Comparison of ENCODE assay signal across 1 cellular context in genomic region chr2:3659447-3660432, GRCh38.
TF ChIP-seq lines count a peak whose summit lies in the region.

No MANE protein-coding gene starts in this region.

TF ChIP-seq in HepG2, 621 proteins besides CTCF, POLR2A, EP300 and RAD21 (continued from another document):
- TF ChIP-seq, protein P1, sequence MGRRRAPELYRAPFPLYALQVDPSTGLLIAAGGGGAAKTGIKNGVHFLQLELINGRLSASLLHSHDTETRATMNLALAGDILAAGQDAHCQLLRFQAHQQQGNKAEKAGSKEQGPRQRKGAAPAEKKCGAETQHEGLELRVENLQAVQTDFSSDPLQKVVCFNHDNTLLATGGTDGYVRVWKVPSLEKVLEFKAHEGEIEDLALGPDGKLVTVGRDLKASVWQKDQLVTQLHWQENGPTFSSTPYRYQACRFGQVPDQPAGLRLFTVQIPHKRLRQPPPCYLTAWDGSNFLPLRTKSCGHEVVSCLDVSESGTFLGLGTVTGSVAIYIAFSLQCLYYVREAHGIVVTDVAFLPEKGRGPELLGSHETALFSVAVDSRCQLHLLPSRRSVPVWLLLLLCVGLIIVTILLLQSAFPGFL (CRISPR knock-in tag; IDR thresholded peaks at IDR 0.05) = no peak
- TF ChIP-seq SRY (CRISPR knock-in tag; IDR thresholded peaks at IDR 0.05) (0 out of 2 replicates have a peak, but pooled peaks have one; percentile 21), MED8 (CRISPR knock-in tag; IDR thresholded peaks at IDR 0.05; ENCODE audit: insufficient replicate concordance) (no peak), SAFB2 (CRISPR knock-in tag; IDR thresholded peaks at IDR 0.05; ENCODE audit: borderline replicate concordance, low read depth) (0 out of 2 replicates have a peak, but pooled peaks have one; percentile 84), MNT (IDR thresholded peaks at IDR 0.05) (peak; percentile 24; the same call in 1 of the 2 replicates), FOXA3 (CRISPR knock-in tag; IDR thresholded peaks at IDR 0.05) (no peak; the same call in 1 of the 2 replicates), NFRKB (IDR thresholded peaks at IDR 0.05) (no peak), HHEX (CRISPR knock-in tag; IDR thresholded peaks at IDR 0.05) (no peak), MXD3 (CRISPR knock-in tag; IDR thresholded peaks at IDR 0.05) (no peak), MEIS2 (CRISPR knock-in tag; IDR thresholded peaks at IDR 0.05) (no peak), HDAC1 (CRISPR knock-in tag; IDR thresholded peaks at IDR 0.05) (no peak), MED13 (CRISPR knock-in tag; IDR thresholded peaks at IDR 0.05) (0 out of 2 replicates have a peak, but pooled peaks have one; percentile 39), ZNF44 (CRISPR knock-in tag; IDR thresholded peaks at IDR 0.05) (no peak), SRSF9 (IDR thresholded peaks at IDR 0.05; ENCODE audit: borderline replicate concordance, insufficient read depth, low read depth, low read length, poor library complexity, severe bottlenecking) (no peak), NFIC (IDR thresholded peaks at IDR 0.05; ENCODE audit: low read length) (no peak), STAT5B (CRISPR knock-in tag; IDR thresholded peaks at IDR 0.05) (no peak), SRSF4 (IDR thresholded peaks at IDR 0.05; ENCODE audit: low read depth, low read length, poor library complexity, severe bottlenecking) (no peak), ZNF879 (CRISPR knock-in tag; IDR thresholded peaks at IDR 0.05) (no peak), NCOA5 (CRISPR knock-in tag; IDR thresholded peaks at IDR 0.05) (no peak), ZNF329 (CRISPR knock-in tag; IDR thresholded peaks at IDR 0.05; ENCODE audit: low read depth) (no peak), SIN3B (IDR thresholded peaks at IDR 0.05; ENCODE audit: low read length) (no peak), ZNF713 (CRISPR knock-in tag; IDR thresholded peaks at IDR 0.05) (no peak), CAMTA2 (CRISPR knock-in tag; IDR thresholded peaks at IDR 0.05; ENCODE audit: borderline replicate concordance) (no peak), MAFF (IDR thresholded peaks at IDR 0.05; ENCODE audit: low read depth, low read length) (no peak), NFYB (CRISPR knock-in tag; IDR thresholded peaks at IDR 0.05) (0 out of 2 replicates have a peak, but pooled peaks have one; percentile 14)
- TF ChIP-seq, protein P2, sequence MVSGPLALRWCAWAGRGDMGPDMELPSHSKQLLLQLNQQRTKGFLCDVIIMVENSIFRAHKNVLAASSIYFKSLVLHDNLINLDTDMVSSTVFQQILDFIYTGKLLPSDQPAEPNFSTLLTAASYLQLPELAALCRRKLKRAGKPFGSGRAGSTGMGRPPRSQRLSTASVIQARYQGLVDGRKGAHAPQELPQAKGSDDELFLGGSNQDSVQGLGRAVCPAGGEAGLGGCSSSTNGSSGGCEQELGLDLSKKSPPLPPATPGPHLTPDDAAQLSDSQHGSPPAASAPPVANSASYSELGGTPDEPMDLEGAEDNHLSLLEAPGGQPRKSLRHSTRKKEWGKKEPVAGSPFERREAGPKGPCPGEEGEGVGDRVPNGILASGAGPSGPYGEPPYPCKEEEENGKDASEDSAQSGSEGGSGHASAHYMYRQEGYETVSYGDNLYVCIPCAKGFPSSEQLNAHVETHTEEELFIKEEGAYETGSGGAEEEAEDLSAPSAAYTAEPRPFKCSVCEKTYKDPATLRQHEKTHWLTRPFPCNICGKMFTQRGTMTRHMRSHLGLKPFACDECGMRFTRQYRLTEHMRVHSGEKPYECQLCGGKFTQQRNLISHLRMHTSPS (CRISPR knock-in tag; IDR thresholded peaks at IDR 0.05; ENCODE audit: low read depth) = no peak
- TF ChIP-seq, protein P3, sequence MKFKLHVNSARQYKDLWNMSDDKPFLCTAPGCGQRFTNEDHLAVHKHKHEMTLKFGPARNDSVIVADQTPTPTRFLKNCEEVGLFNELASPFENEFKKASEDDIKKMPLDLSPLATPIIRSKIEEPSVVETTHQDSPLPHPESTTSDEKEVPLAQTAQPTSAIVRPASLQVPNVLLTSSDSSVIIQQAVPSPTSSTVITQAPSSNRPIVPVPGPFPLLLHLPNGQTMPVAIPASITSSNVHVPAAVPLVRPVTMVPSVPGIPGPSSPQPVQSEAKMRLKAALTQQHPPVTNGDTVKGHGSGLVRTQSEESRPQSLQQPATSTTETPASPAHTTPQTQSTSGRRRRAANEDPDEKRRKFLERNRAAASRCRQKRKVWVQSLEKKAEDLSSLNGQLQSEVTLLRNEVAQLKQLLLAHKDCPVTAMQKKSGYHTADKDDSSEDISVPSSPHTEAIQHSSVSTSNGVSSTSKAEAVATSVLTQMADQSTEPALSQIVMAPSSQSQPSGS (CRISPR knock-in tag; IDR thresholded peaks at IDR 0.05) = 0 out of 2 replicates have a peak, but pooled peaks have one; percentile 29
- TF ChIP-seq, protein P4, sequence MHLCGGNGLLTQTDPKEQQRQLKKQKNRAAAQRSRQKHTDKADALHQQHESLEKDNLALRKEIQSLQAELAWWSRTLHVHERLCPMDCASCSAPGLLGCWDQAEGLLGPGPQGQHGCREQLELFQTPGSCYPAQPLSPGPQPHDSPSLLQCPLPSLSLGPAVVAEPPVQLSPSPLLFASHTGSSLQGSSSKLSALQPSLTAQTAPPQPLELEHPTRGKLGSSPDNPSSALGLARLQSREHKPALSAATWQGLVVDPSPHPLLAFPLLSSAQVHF (CRISPR knock-in tag; IDR thresholded peaks at IDR 0.05) = no peak
- TF ChIP-seq, protein P5, sequence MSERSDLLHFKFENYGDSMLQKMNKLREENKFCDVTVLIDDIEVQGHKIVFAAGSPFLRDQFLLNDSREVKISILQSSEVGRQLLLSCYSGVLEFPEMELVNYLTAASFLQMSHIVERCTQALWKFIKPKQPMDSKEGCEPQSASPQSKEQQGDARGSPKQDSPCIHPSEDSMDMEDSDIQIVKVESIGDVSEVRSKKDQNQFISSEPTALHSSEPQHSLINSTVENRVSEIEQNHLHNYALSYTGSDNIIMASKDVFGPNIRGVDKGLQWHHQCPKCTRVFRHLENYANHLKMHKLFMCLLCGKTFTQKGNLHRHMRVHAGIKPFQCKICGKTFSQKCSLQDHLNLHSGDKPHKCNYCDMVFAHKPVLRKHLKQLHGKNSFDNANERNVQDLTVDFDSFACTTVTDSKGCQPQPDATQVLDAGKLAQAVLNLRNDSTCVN (CRISPR knock-in tag; IDR thresholded peaks at IDR 0.05; ENCODE audit: borderline replicate concordance) = no peak
- TF ChIP-seq, protein P6, sequence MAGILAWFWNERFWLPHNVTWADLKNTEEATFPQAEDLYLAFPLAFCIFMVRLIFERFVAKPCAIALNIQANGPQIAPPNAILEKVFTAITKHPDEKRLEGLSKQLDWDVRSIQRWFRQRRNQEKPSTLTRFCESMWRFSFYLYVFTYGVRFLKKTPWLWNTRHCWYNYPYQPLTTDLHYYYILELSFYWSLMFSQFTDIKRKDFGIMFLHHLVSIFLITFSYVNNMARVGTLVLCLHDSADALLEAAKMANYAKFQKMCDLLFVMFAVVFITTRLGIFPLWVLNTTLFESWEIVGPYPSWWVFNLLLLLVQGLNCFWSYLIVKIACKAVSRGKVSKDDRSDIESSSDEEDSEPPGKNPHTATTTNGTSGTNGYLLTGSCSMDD (CRISPR knock-in tag; IDR thresholded peaks at IDR 0.05) = no peak
- TF ChIP-seq, protein P7, sequence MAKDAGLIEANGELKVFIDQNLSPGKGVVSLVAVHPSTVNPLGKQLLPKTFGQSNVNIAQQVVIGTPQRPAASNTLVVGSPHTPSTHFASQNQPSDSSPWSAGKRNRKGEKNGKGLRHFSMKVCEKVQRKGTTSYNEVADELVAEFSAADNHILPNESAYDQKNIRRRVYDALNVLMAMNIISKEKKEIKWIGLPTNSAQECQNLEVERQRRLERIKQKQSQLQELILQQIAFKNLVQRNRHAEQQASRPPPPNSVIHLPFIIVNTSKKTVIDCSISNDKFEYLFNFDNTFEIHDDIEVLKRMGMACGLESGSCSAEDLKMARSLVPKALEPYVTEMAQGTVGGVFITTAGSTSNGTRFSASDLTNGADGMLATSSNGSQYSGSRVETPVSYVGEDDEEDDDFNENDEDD (CRISPR knock-in tag; IDR thresholded peaks at IDR 0.05; ENCODE audit: borderline replicate concordance) = peak; percentile 47; the same call in 1 of the 2 replicates
